In the genomic region with DNA sequence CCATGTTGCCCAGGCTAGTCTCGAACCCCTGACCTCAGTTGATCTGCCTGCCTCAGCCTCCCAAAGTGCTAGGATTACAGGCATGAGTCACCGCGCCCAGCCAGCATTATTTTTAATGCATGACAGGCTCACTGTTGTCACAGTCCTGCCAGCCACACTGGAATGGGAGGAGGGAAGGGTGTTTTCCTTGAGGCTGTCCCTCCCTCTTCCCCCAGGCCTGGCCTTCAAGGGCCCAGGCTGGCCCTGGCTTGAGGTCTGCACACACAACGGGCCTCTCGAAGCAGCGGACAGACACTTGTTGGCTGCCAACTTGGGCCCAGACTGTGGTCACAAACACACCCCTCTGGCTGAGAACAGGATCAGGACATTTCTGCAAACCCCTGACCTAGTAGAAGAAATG, we compare ENCODE assay signal across 13 cellular contexts. TPM values are rescaled to one million over a fixed set of nuclear protein-coding genes. Genes with fewer than 3 reads are reported as not detected.
DNase-seq lines count a peak whose midpoint lies in the region; TF ChIP-seq lines count a peak whose summit lies in the region.
"Had no signal": no experiment of that assay in that cellular context is flagged by ENCODE, and none has a peak within 500 bp of the region (broad histone marks: within the 10 kb centered on the region; RNA-seq: fewer than 3 reads in every experiment).

No MANE protein-coding gene starts in this region.

- no peak overlapping the region for H3K27ac Mint-ChIP-seq in activated naive CD4-positive, alpha-beta T cell treated with anti-CD3 and anti-CD28 coated beads, Interleukin-2, amount 10 ng/mL, durations not matched to agents 7 days and 5 days
- H3K27ac Mint-ChIP-seq: CD4-positive, alpha-beta T cell had no signal

- TF ChIP-seq EP300 in suprapubic skin (IDR thresholded peaks at IDR 0.05): no peak

- TF ChIP-seq CTCF in dorsolateral prefrontal cortex (IDR thresholded peaks at IDR 0.05 in 54 of 56, conservative IDR thresholded peaks at IDR 0.05 in 2 of 56; ENCODE audit: low read depth in 1 of 56, partially characterized antibody in 56 of 56): no peak
- no peak for TF ChIP-seq CTCF in suprapubic skin (IDR thresholded peaks at IDR 0.05)

- no peak overlapping the region for H3K4me3 ChIP-seq in GM23248
- no peak overlapping the region for H3K4me3 ChIP-seq in dorsolateral prefrontal cortex
- no peak overlapping the region for H3K4me3 ChIP-seq in suprapubic skin

- H3K4me3 Mint-ChIP-seq in activated naive CD4-positive, alpha-beta T cell treated with anti-CD3 and anti-CD28 coated beads, Interleukin-2, amount 10 ng/mL, durations not matched to agents 7 days and 5 days: no peak overlapping the region
- H3K4me3 Mint-ChIP-seq: CD4-positive, alpha-beta T cell; nephron had no signal

- H3K9me2 ChIP-seq in GM23248 (ENCODE audit: insufficient read depth): no peaks in the 10 kb centered on the region

- H3K36me3 Mint-ChIP-seq in activated naive CD4-positive, alpha-beta T cell treated with anti-CD3 and anti-CD28 coated beads, Interleukin-2, amount 10 ng/mL, durations not matched to agents 7 days and 5 days: no peaks in the 10 kb centered on the region

- no peak overlapping the region for H3K9ac ChIP-seq in GM23248

- TF ChIP-seq POLR2A in suprapubic skin (IDR thresholded peaks at IDR 0.05): no peak

- DNase-seq in GM23248 (peak; percentile 58), dorsolateral prefrontal cortex (peak in 5 of 10 donors; percentile 14 to 59 (median 50)), kidney tubule cell (ENCODE audit: low spot score) (peak; percentile 69), suprapubic skin (ENCODE audit: low spot score in 2 of 2) (no peak), NCI-H226 (no peak), NCI-H524 treated with DMSO at 0.1 percent for 48 hours (lab: John Stamatoyannopoulos, UW) (no peak)
- no peak for DNase-seq in activated CD4-positive, alpha-beta T cell treated with anti-CD3 and anti-CD28 coated beads, Interleukin-2, amount 50 U/mL, for 48 hours
- DNase-seq in activated naive CD4-positive, alpha-beta T cell treated with anti-CD3 and anti-CD28 coated beads, Interleukin-2, amount 10 ng/mL, durations not matched to agents 7 days and 5 days: no peak
- DNase-seq: activated CD8-positive, alpha-beta memory T cell treated with anti-CD3 and anti-CD28 coated beads, Interleukin-2, amount 50 U/mL, for 4 hours; amniotic stem cell; CD4-positive, alpha-beta T cell; NCI-H1048 had no signal

- no peaks in the 10 kb centered on the region for H4K20me1 ChIP-seq in GM23248 (ENCODE audit: insufficient read depth)

- H3K9me3 ChIP-seq in GM23248 (ENCODE audit: low read depth) (no peaks in the 10 kb centered on the region), suprapubic skin (no peaks in the 10 kb centered on the region)

- no peak overlapping the region for H2AFZ ChIP-seq in GM23248

- no peaks in the 10 kb centered on the region for H3K27me3 Mint-ChIP-seq in activated naive CD4-positive, alpha-beta T cell treated with anti-CD3 and anti-CD28 coated beads, Interleukin-2, amount 10 ng/mL, durations not matched to agents 7 days and 5 days
- H3K27me3 Mint-ChIP-seq: CD4-positive, alpha-beta T cell had no signal

- H3K36me3 ChIP-seq in GM23248 (ENCODE audit: low read depth) (no peaks in the 10 kb centered on the region), suprapubic skin (no peaks in the 10 kb centered on the region)

- in situ Hi-C loops in GM23248 (cut with MboI): no loop called here

- CTCF ChIA-PET in activated naive CD4-positive, alpha-beta T cell treated with anti-CD3 and anti-CD28 coated beads, Interleukin-2, amount 10 ng/mL, durations not matched to agents 7 days and 5 days (lab: Charles Lee): no interaction called here

- WGBS in GM23248 (ENCODE audit: low coverage in 1 of 2, low lambda C conversion rate in 2 of 2, missing lambda C conversion rate in 2 of 2), 2 experiments: 18 to 21% methylated on average over 6 of the region's 6 CpGs
- 49% methylated on average over 6 of the region's 6 CpGs for WGBS in suprapubic skin

- intact Hi-C loops in dorsolateral prefrontal cortex (cut with DNase I): no loop called here

- H3K27me3 ChIP-seq in GM23248 (replicated peaks; ENCODE audit: insufficient read depth): no peaks in the 10 kb centered on the region
- no peaks in the 10 kb centered on the region for H3K27me3 ChIP-seq in dorsolateral prefrontal cortex
- no peaks in the 10 kb centered on the region for H3K27me3 ChIP-seq in suprapubic skin

- H3K9me3 Mint-ChIP-seq in activated naive CD4-positive, alpha-beta T cell treated with anti-CD3 and anti-CD28 coated beads, Interleukin-2, amount 10 ng/mL, durations not matched to agents 7 days and 5 days: no peaks in the 10 kb centered on the region
- H3K9me3 Mint-ChIP-seq: CD4-positive, alpha-beta T cell; nephron had no signal

- no peaks in the 10 kb centered on the region for H3K4me1 Mint-ChIP-seq in activated naive CD4-positive, alpha-beta T cell treated with anti-CD3 and anti-CD28 coated beads, Interleukin-2, amount 10 ng/mL, durations not matched to agents 7 days and 5 days

- H3K27ac ChIP-seq in GM23248: no peak overlapping the region
- H3K27ac ChIP-seq in dorsolateral prefrontal cortex: peak overlapping the region in 46 of 59 donors; percentile 3 to 84 (median 63)
- H3K27ac ChIP-seq in suprapubic skin: peak overlapping the region; percentile 38

- no peak overlapping the region for H3K4me2 ChIP-seq in GM23248 (ENCODE audit: unreplicated experiment)

- no peaks in the 10 kb centered on the region for H3F3A ChIP-seq in GM23248 (ENCODE audit: insufficient read depth)

- H3K79me2 ChIP-seq in GM23248 (ENCODE audit: insufficient read depth): no peaks in the 10 kb centered on the region

- peaks cover 3% of the 10 kb centered on the region; the same call in 1 of the 2 replicates for H3K4me1 ChIP-seq in GM23248 (ENCODE audit: insufficient read depth)
- peaks cover 2% of the 10 kb centered on the region for H3K4me1 ChIP-seq in suprapubic skin

RNA-seq across cellular contexts. Expression of gene SNTA1, which starts 10.1 kb away (rescaled TPM):
- total RNA-seq in GM23248 (2014; rRNA removed; shearing (Covaris generic)): 24.2 and 24.5 TPM in 2 replicates
- polyA plus RNA-seq in GM23248 (2016; fragmentation: Nextera tagmentation; extraction: Ambion mirVana): 10.2 and 11.2 TPM in 2 replicates
- total RNA-seq in dorsolateral prefrontal cortex (100 to 1,000 TPM in 12 of 120 experiments, 10 to 100 TPM in 108; 35.4 to 180 (median 77.4) TPM), suprapubic skin (10 to 100 TPM in 3 of 4 donors, 1 to 10 TPM in 1; 8.1 to 20.0 (median 14.1) TPM)

RNA-seq across cellular contexts. Expression of gene CDK5RAP1, which starts 32.1 kb away (rescaled TPM):
- total RNA-seq in GM23248 (2014; rRNA removed; shearing (Covaris generic)): 18.3 and 19.5 TPM in 2 replicates
- 24.7 and 24.9 TPM in 2 replicates for polyA plus RNA-seq in GM23248 (2016; fragmentation: Nextera tagmentation; extraction: Ambion mirVana)
- total RNA-seq in dorsolateral prefrontal cortex (10 to 100 TPM; 30.0 to 60.3 (median 42.9) TPM), suprapubic skin (10 to 100 TPM; 23.1 to 75.7 (median 27.3) TPM)

RNA-seq across cellular contexts. Expression of gene CBFA2T2, which starts 56.4 kb away (rescaled TPM):
- total RNA-seq in GM23248 (2014; rRNA removed; shearing (Covaris generic)): 5.3 and 8.6 TPM in 2 replicates
- 8.4 and 8.7 TPM in 2 replicates for polyA plus RNA-seq in GM23248 (2016; fragmentation: Nextera tagmentation; extraction: Ambion mirVana)
- total RNA-seq in dorsolateral prefrontal cortex (10 to 100 TPM; 30.2 to 61.1 (median 39.7) TPM), suprapubic skin (10 to 100 TPM; 20.9 to 36.7 (median 26.1) TPM)

Comparison
In these comparisons a context has a peak if more than half of its experiments do, and no peak if none do; other contexts are left out.
1. DNase-seq: peak in GM23248 (single experiment) and kidney tubule cell (single experiment); none in suprapubic skin (0 of 2), NCI-H226 (single experiment), activated CD4-positive, alpha-beta T cell treated with anti-CD3 and anti-CD28 coated beads, Interleukin-2, amount 50 U/mL, for 48 hours (0 of 2), NCI-H524 treated with DMSO at 0.1 percent for 48 hours (single experiment) and activated naive CD4-positive, alpha-beta T cell treated with anti-CD3 and anti-CD28 coated beads, Interleukin-2, amount 10 ng/mL, durations not matched to agents 7 days and 5 days (single experiment).